1 cellular context compared by ENCODE assay signal in the genomic region with DNA sequence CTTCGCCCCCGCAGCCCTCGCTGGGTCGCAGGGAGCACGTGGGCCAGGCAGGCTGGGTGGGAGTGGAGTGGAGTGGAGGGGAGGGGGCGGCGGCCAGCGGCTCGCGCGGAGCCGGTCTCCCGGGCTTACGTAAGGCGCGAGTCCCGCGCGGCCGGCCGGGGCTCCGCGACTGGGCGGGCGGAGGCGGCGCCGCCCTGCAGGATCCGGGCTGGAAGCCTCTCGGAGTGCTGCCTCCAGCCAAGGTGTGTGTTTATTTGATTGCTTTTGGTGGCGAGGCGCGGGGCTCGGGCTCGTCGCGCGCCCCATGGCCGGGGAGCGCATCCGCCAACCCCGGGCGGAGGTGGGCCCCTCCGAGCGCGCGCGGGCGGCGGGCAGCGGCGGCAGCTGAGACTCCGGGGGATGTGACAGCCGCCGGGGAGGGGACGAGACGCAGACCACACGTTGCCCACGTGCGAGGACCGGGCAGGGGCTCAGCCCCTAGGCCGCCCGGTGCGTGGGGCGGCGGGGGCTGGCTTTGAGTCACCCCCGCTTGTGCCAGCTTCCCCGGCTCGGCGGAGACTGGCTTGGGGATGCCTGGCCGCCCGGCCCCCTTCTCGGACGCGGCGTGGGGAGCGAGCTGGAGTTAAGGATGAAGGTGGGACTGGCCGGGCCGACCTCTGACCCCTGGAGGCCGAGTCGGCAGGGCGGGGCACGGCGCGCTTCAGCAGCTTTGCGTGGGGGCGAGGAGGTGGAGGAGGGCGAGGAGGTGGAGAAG.
TF ChIP-seq lines count a peak whose summit lies in the region.

No MANE protein-coding gene starts in this region.

TF ChIP-seq in H1, 55 proteins besides CTCF, POLR2A, EP300 and RAD21:
- no peak for TF ChIP-seq SRF (IDR thresholded peaks at IDR 0.05; ENCODE audit: low read depth, low read length)
- TF ChIP-seq PHF8 (conservative IDR thresholded peaks at IDR 0.05; ENCODE audit: low read depth, low read length) = peak; percentile 33; the same call in 1 of the 2 replicates
- TF ChIP-seq RFX5 (IDR thresholded peaks at IDR 0.05; ENCODE audit: borderline replicate concordance, low read depth, low read length) = no peak
- TF ChIP-seq TAF1 (IDR thresholded peaks at IDR 0.05; ENCODE audit: low read depth, low read length) = no peak
- TF ChIP-seq SIN3A (conservative IDR thresholded peaks at IDR 0.05 in 1 of 2, IDR thresholded peaks at IDR 0.05 in 1 of 2; ENCODE audit: low read depth in 1 of 2, low read length in 2 of 2) = peak in 1 of 2 experiments; percentile 51; a peak in 1 of 4 replicates
- no peak for TF ChIP-seq KDM5A (IDR thresholded peaks at IDR 0.05; ENCODE audit: low read length)
- TF ChIP-seq NRF1 (IDR thresholded peaks at IDR 0.05; ENCODE audit: low read depth, low read length) = no peak
- TF ChIP-seq GABPA (IDR thresholded peaks at IDR 0.05; ENCODE audit: borderline replicate concordance, insufficient read depth, low read length) = no peak
- TF ChIP-seq RNF2 (IDR thresholded peaks at IDR 0.05; ENCODE audit: borderline replicate concordance, low read depth, low read length, missing control alignments, poor library complexity, severe bottlenecking) = no peak
- peak; percentile 51 for TF ChIP-seq EZH2 (IDR thresholded peaks at IDR 0.05; ENCODE audit: low read depth, low read length, severe bottlenecking)
- no peak for TF ChIP-seq JUN (IDR thresholded peaks at IDR 0.05; ENCODE audit: low read depth, low read length)
- TF ChIP-seq, protein P1, sequence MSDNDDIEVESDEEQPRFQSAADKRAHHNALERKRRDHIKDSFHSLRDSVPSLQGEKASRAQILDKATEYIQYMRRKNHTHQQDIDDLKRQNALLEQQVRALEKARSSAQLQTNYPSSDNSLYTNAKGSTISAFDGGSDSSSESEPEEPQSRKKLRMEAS (IDR thresholded peaks at IDR 0.05) = peak; percentile 53; the same call in 1 of the 2 replicates
- TF ChIP-seq KDM1A (IDR thresholded peaks at IDR 0.05; ENCODE audit: borderline replicate concordance, low read length) = no peak
- TF ChIP-seq RBBP5 (IDR thresholded peaks at IDR 0.05; ENCODE audit: borderline replicate concordance, low read depth, low read length) = peak; percentile 85; the same call in 1 of the 2 replicates
- no peak for TF ChIP-seq BRCA1 (IDR thresholded peaks at IDR 0.05; ENCODE audit: low read depth, low read length)
- TF ChIP-seq RXRA (IDR thresholded peaks at IDR 0.05; ENCODE audit: insufficient read depth, low read depth, low read length) = no peak
- no peak for TF ChIP-seq ZNF274 (IDR thresholded peaks at IDR 0.05; ENCODE audit: borderline replicate concordance, extremely low read depth, low read length)
- TF ChIP-seq CTBP2 (IDR thresholded peaks at IDR 0.05; ENCODE audit: borderline replicate concordance, insufficient read depth, insufficient read length, low read length) = no peak
- TF ChIP-seq ATF3 (IDR thresholded peaks at IDR 0.05; ENCODE audit: insufficient read depth, low read depth, low read length) = no peak
- no peak for TF ChIP-seq MAFK (IDR thresholded peaks at IDR 0.05; ENCODE audit: low read depth, low read length)
- no peak for TF ChIP-seq CBX8 (IDR thresholded peaks at IDR 0.05; ENCODE audit: borderline replicate concordance, low read depth, low read length)
- no peak for TF ChIP-seq TCF12 (IDR thresholded peaks at IDR 0.05; ENCODE audit: low read depth, low read length)
- TF ChIP-seq SP2 (IDR thresholded peaks at IDR 0.05; ENCODE audit: low read length) = no peak
- no peak for TF ChIP-seq YY1 (IDR thresholded peaks at IDR 0.05; ENCODE audit: low read depth, low read length)
- TF ChIP-seq HDAC2 (IDR thresholded peaks at IDR 0.05; ENCODE audit: borderline replicate concordance in 1 of 2, low read depth in 2 of 2, low read length in 2 of 2) = peak; percentile 38 to 80; a peak in 2 of 4 replicates
- TF ChIP-seq EGR1 (IDR thresholded peaks at IDR 0.05; ENCODE audit: borderline replicate concordance, low read depth, low read length) = no peak
- peak; percentile 26 for TF ChIP-seq ASH2L (IDR thresholded peaks at IDR 0.05; ENCODE audit: low read length)
- TF ChIP-seq NANOG (IDR thresholded peaks at IDR 0.05; ENCODE audit: insufficient read depth, low read depth, low read length, poor library complexity, severe bottlenecking) = no peak
- TF ChIP-seq SIRT6 (IDR thresholded peaks at IDR 0.05; ENCODE audit: low read length) = no peak
- TF ChIP-seq CHD2 (IDR thresholded peaks at IDR 0.05; ENCODE audit: low read length) = no peak
- TF ChIP-seq TEAD4 (IDR thresholded peaks at IDR 0.05; ENCODE audit: low read depth, low read length) = no peak
- TF ChIP-seq, protein P2, sequence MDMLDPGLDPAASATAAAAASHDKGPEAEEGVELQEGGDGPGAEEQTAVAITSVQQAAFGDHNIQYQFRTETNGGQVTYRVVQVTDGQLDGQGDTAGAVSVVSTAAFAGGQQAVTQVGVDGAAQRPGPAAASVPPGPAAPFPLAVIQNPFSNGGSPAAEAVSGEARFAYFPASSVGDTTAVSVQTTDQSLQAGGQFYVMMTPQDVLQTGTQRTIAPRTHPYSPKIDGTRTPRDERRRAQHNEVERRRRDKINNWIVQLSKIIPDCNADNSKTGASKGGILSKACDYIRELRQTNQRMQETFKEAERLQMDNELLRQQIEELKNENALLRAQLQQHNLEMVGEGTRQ (IDR thresholded peaks at IDR 0.05; ENCODE audit: low read length) = no peak
- no peak for TF ChIP-seq CBX5 (IDR thresholded peaks at IDR 0.05; ENCODE audit: low read depth, low read length)
- no peak for TF ChIP-seq HDAC6 (IDR thresholded peaks at IDR 0.05; ENCODE audit: low read depth, low read length)
- TF ChIP-seq POLR2AphosphoS5 (IDR thresholded peaks at IDR 0.05; ENCODE audit: low read depth, low read length) = no peak
- TF ChIP-seq CEBPB (IDR thresholded peaks at IDR 0.05; ENCODE audit: low read depth, low read length) = no peak
- TF ChIP-seq E2F6 (IDR thresholded peaks at IDR 0.05) = peak; percentile 53
- peak; percentile 56; the same call in 1 of the 2 replicates for TF ChIP-seq SUZ12 (IDR thresholded peaks at IDR 0.05; ENCODE audit: low read length)
- no peak for TF ChIP-seq SP1 (IDR thresholded peaks at IDR 0.05; ENCODE audit: low read depth, low read length)
- no peak for TF ChIP-seq CREB1 (IDR thresholded peaks at IDR 0.05)
- TF ChIP-seq TBP (IDR thresholded peaks at IDR 0.05; ENCODE audit: low read depth, low read length) = no peak
- TF ChIP-seq JUND (IDR thresholded peaks at IDR 0.05; ENCODE audit: low read length) = no peak
- TF ChIP-seq BCL11A (IDR thresholded peaks at IDR 0.05; ENCODE audit: low read depth in 2 of 2, low read length in 2 of 2) = no peak
- TF ChIP-seq ATF2 (IDR thresholded peaks at IDR 0.05; ENCODE audit: low read length) = no peak
- no peak for TF ChIP-seq TAF7 (optimal IDR thresholded peaks at IDR 0.05; ENCODE audit: borderline replicate concordance, low read depth, low read length)
- peak; percentile 92 for TF ChIP-seq KDM4A (IDR thresholded peaks at IDR 0.05; ENCODE audit: low read depth, low read length, severe bottlenecking)
- no peak for TF ChIP-seq CHD1 (IDR thresholded peaks at IDR 0.05; ENCODE audit: low read depth, low read length)
- TF ChIP-seq GTF2F1 (IDR thresholded peaks at IDR 0.05; ENCODE audit: borderline replicate concordance, low read depth, low read length) = no peak
- no peak for TF ChIP-seq SIX5 (IDR thresholded peaks at IDR 0.05; ENCODE audit: low read depth, low read length)
- no peak for TF ChIP-seq FOSL1 (IDR thresholded peaks at IDR 0.05; ENCODE audit: insufficient read depth, low read depth, low read length)
- TF ChIP-seq POU5F1 (IDR thresholded peaks at IDR 0.05; ENCODE audit: low read depth, low read length) = no peak
- TF ChIP-seq SAP30 (IDR thresholded peaks at IDR 0.05; ENCODE audit: insufficient read depth, insufficient replicate concordance, low read length) = no peak
- TF ChIP-seq CHD7 (IDR thresholded peaks at IDR 0.05; ENCODE audit: insufficient replicate concordance, low read length) = no peak
- TF ChIP-seq SP4 (IDR thresholded peaks at IDR 0.05; ENCODE audit: low read length) = no peak
- peak; percentile 74 for TF ChIP-seq BACH1 (IDR thresholded peaks at IDR 0.05; ENCODE audit: low read length)
